Comparison of ENCODE assay signal across 22 cellular contexts in the genomic region with DNA sequence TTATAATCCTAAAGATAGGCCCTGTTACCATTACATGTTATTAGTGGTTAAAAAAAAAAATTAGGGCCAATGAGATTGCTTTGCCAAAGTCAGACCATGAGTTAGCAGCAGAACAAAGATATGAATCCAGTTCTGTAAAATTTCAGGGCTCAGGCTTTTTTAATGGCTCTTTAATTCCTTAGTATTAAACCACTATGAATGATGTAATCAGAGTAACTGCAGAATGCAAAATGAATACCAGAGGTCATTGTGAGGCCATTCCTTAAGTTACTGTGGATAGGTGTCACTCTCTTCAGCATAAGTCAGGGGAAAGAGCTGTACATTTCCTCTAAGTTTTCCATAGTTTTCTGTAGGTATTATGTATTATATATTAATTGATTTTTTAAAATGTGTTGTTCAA. TPM values are rescaled to one million over a fixed set of nuclear protein-coding genes. Genes with fewer than 3 reads are reported as not detected.
DNase-seq lines count a peak whose midpoint lies in the region; ATAC-seq lines count a peak whose summit lies in the region.
"Had no signal": no experiment of that assay in that cellular context is flagged by ENCODE, and none has a peak within 500 bp of the region (broad histone marks: within the 10 kb centered on the region; RNA-seq: fewer than 3 reads in every experiment).

No MANE protein-coding gene starts in this region.

- H3K27me3 Mint-ChIP-seq in activated T-cell treated with anti-CD3 and anti-CD28 coated beads, Interleukin-2, amount 50 U/mL, for 4 hours (ENCODE audit: low read depth) = no peaks in the 10 kb centered on the region
- H3K27me3 Mint-ChIP-seq: activated CD8-positive, alpha-beta T cell treated with anti-CD3 and anti-CD28 coated beads for 36 hours; activated naive CD8-positive, alpha-beta T cell treated with anti-CD3 and anti-CD28 coated beads, Interleukin-2, amount 10 ng/mL, durations not matched to agents 7 days and 5 days; naive B cell; T-helper 17 cell had no signal

- no peaks in the 10 kb centered on the region for H3K4me1 Mint-ChIP-seq in activated T-cell treated with anti-CD3 and anti-CD28 coated beads, Interleukin-2, amount 50 U/mL, for 4 hours (ENCODE audit: low read depth)
- H3K4me1 Mint-ChIP-seq: naive B cell, T-helper 17 cell had no signal

- peak overlapping the region; percentile 2 for H3K27ac ChIP-seq in epithelial cell of prostate

- H3K36me3 Mint-ChIP-seq in activated T-cell treated with anti-CD3 and anti-CD28 coated beads, Interleukin-2, amount 50 U/mL, for 4 hours (ENCODE audit: insufficient read depth) = peaks cover 28% of the 10 kb centered on the region

- no peaks in the 10 kb centered on the region for H3K9me3 Mint-ChIP-seq in activated T-cell treated with anti-CD3 and anti-CD28 coated beads, Interleukin-2, amount 50 U/mL, for 4 hours
- H3K9me3 Mint-ChIP-seq: activated CD8-positive, alpha-beta T cell treated with anti-CD3 and anti-CD28 coated beads for 36 hours; activated naive CD8-positive, alpha-beta T cell treated with anti-CD3 and anti-CD28 coated beads, Interleukin-2, amount 10 ng/mL, durations not matched to agents 7 days and 5 days; activated T-cell treated with anti-CD3 and anti-CD28 coated beads, Interleukin-2, amount 50 U/mL, for 72 hours; CD4-positive, CD25-positive, alpha-beta regulatory T cell; endodermal cell; naive B cell had no signal

- peak; percentile 13 for DNase-seq in ELR (ENCODE audit: low read depth)
- DNase-seq in OCI-M1 (lab: John Stamatoyannopoulos, UW) = peak; percentile 11
- no peak for DNase-seq in epithelial cell of prostate (ENCODE audit: low read depth, low spot score)
- DNase-seq in renal cortical epithelial cell (ENCODE audit: low read depth) = peak; percentile 64
- no peak for DNase-seq in T1000 (lab: John Stamatoyannopoulos, UW)
- no peak for DNase-seq in activated CD4-positive, alpha-beta T cell treated with anti-CD3 and anti-CD28 coated beads for 4 hours
- no peak for DNase-seq in NCI-H2081 treated with DMSO at 0.1 percent for 48 hours (lab: John Stamatoyannopoulos, UW)
- DNase-seq in activated T-cell treated with anti-CD3 and anti-CD28 coated beads, Interleukin-2, amount 50 U/mL, for 4 hours = no peak
- DNase-seq: activated CD8-positive, alpha-beta T cell treated with anti-CD3 and anti-CD28 coated beads for 36 hours; activated naive CD8-positive, alpha-beta T cell treated with anti-CD3 and anti-CD28 coated beads, Interleukin-2, amount 10 ng/mL, durations not matched to agents 7 days and 5 days; activated T-cell treated with anti-CD3 and anti-CD28 coated beads, Interleukin-2, amount 50 U/mL, for 72 hours; CD4-positive, CD25-positive, alpha-beta regulatory T cell; cerebellar nuclear complex; endodermal cell; foreskin melanocyte; MG63; naive B cell; NCI-H1694 treated with DMSO at 0.1 percent for 48 hours; NCI-H446; posterior cingulate gyrus; Right ventricle myocardium superior; T-helper 17 cell had no signal

- ATAC-seq in activated T-cell treated with anti-CD3 and anti-CD28 coated beads, Interleukin-2, amount 50 U/mL, for 4 hours = no peak
- ATAC-seq: activated CD8-positive, alpha-beta T cell treated with anti-CD3 and anti-CD28 coated beads for 36 hours; activated T-cell treated with anti-CD3 and anti-CD28 coated beads, Interleukin-2, amount 50 U/mL, for 72 hours; T-helper 17 cell had no signal

- H3K4me3 Mint-ChIP-seq in activated T-cell treated with anti-CD3 and anti-CD28 coated beads, Interleukin-2, amount 50 U/mL, for 4 hours = no peak overlapping the region
- H3K4me3 Mint-ChIP-seq: activated CD8-positive, alpha-beta T cell treated with anti-CD3 and anti-CD28 coated beads for 36 hours; activated naive CD8-positive, alpha-beta T cell treated with anti-CD3 and anti-CD28 coated beads, Interleukin-2, amount 10 ng/mL, durations not matched to agents 7 days and 5 days; activated T-cell treated with anti-CD3 and anti-CD28 coated beads, Interleukin-2, amount 50 U/mL, for 72 hours; CD4-positive, CD25-positive, alpha-beta regulatory T cell; endodermal cell; naive B cell; T-helper 17 cell had no signal

RNA-seq across cellular contexts. Expression of a gene that starts 42.2 kb away (rescaled TPM):
- total RNA-seq in renal cortical epithelial cell = under 0.01 TPM in 1 of 2 replicates, not detected in the other
- not detected for total RNA-seq in activated T-cell treated with anti-CD3 and anti-CD28 coated beads, Interleukin-2, amount 50 U/mL, for 4 hours
- total RNA-seq: activated CD8-positive, alpha-beta T cell treated with anti-CD3 and anti-CD28 coated beads for 36 hours; activated naive CD8-positive, alpha-beta T cell treated with anti-CD3 and anti-CD28 coated beads, Interleukin-2, amount 10 ng/mL, durations not matched to agents 7 days and 5 days; Right ventricle myocardium superior; T-helper 17 cell had no signal

Comparison
In these comparisons a context has a peak if more than half of its experiments do, and no peak if none do; other contexts are left out.
1. DNase-seq: peak in ELR (single experiment), OCI-M1 (single experiment) and renal cortical epithelial cell (single experiment); none in epithelial cell of prostate (single experiment), T1000 (single experiment), activated CD4-positive, alpha-beta T cell treated with anti-CD3 and anti-CD28 coated beads for 4 hours (0 of 2), NCI-H2081 treated with DMSO at 0.1 percent for 48 hours (single experiment) and activated T-cell treated with anti-CD3 and anti-CD28 coated beads, Interleukin-2, amount 50 U/mL, for 4 hours (single experiment).